Comparison of ENCODE assay signal across 31 cellular contexts in genomic region chr2:165208094-165208493, GRCh38. TPM values are rescaled to one million over a fixed set of nuclear protein-coding genes. Genes with fewer than 3 reads are reported as not detected.
"Had no signal": no experiment of that assay in that cellular context is flagged by ENCODE, and none has a peak within 500 bp of the region (broad histone marks: within the 10 kb centered on the region; RNA-seq: fewer than 3 reads in every experiment).

No MANE protein-coding gene starts in this region.

- DNase-seq: heart right ventricle; kidney glomerular epithelial cell; left cardiac atrium; midbrain; mucosa of descending colon; naive thymus-derived CD4-positive, alpha-beta T cell; nucleus accumbens; pancreas; posterior cingulate gyrus; retina; right cardiac atrium; stimulated activated CD4-positive, alpha-beta T cell treated with anti-CD3 and anti-CD28 coated beads, Interleukin-12 subunit alpha, Interleukin-12 subunit beta, amount 100 ng/mL, for 4 hours; stimulated activated CD4-positive, alpha-beta T cell treated with anti-CD3 and anti-CD28 coated beads, Interleukin-15, amount 100 ng/mL, for 24 hours; stimulated activated CD4-positive, alpha-beta T cell treated with anti-CD3 and anti-CD28 coated beads, Interleukin-2, amount 100 ng/mL, for 24 hours; stimulated activated CD4-positive, alpha-beta T cell treated with anti-CD3 and anti-CD28 coated beads, Interleukin-4, amount 100 ng/mL, for 1 hour; stimulated activated naive B cell treated with anti-CD40 and anti-IgM and Interleukin-4, amounts not matched to agents 10 μg/mL and 1 μg/mL and 100 μg/mL, for 72 hours; stimulated activated naive CD8-positive, alpha-beta T cell treated with anti-CD3 and anti-CD28 coated beads, Interleukin-15, Interleukin-2, amounts not matched to agents 100 U/mL and 50 U/mL, for 24 hours; stomach; testis; thyroid gland; transverse colon; uterus had no signal

- H3K27ac Mint-ChIP-seq: naive thymus-derived CD4-positive, alpha-beta T cell; nephron; stimulated activated naive B cell treated with anti-CD40 and anti-IgM and Interleukin-4, amounts not matched to agents 10 μg/mL and 1 μg/mL and 100 μg/mL, for 72 hours had no signal

- H3K4me1 ChIP-seq: heart right ventricle, pancreas, prostate gland, testis, thyroid gland, transverse colon, uterus had no signal

- H3K36me3 ChIP-seq: heart right ventricle, pancreas, prostate gland, stomach, thyroid gland, transverse colon, uterus had no signal

- H3K36me3 Mint-ChIP-seq: naive thymus-derived CD4-positive, alpha-beta T cell; stimulated activated naive B cell treated with anti-CD40 and anti-IgM and Interleukin-4, amounts not matched to agents 10 μg/mL and 1 μg/mL and 100 μg/mL, for 72 hours had no signal

- ATAC-seq: heart right ventricle; left cardiac atrium; left lobe of liver; mucosa of descending colon; naive thymus-derived CD4-positive, alpha-beta T cell; pancreas; right cardiac atrium; sciatic nerve; stimulated activated naive B cell treated with anti-CD40 and anti-IgM and Interleukin-4, amounts not matched to agents 10 μg/mL and 1 μg/mL and 100 μg/mL, for 72 hours; stimulated activated naive CD8-positive, alpha-beta T cell treated with anti-CD3 and anti-CD28 coated beads, Interleukin-15, Interleukin-2, amounts not matched to agents 100 U/mL and 50 U/mL, for 24 hours had no signal

- H3K27me3 ChIP-seq: heart right ventricle, hepatocyte, pancreas, stomach, testis, thyroid gland, transverse colon, uterus had no signal

- H3K4me3 ChIP-seq: heart right ventricle, hepatocyte, lung, mucosa of descending colon, pancreas, prostate gland, skin epidermis, stomach, testis, thyroid gland, transverse colon, uterus had no signal

- H3K27ac ChIP-seq: heart right ventricle, hepatocyte, pancreas, prostate gland, skin epidermis, stomach, testis, thyroid gland, transverse colon, uterus had no signal

- H3K4me3 Mint-ChIP-seq: naive thymus-derived CD4-positive, alpha-beta T cell; nephron; neural crest cell; stimulated activated naive B cell treated with anti-CD40 and anti-IgM and Interleukin-4, amounts not matched to agents 10 μg/mL and 1 μg/mL and 100 μg/mL, for 72 hours had no signal

- H3K9me3 Mint-ChIP-seq: nephron, neural crest cell had no signal

- H3K4me1 Mint-ChIP-seq: stimulated activated naive B cell treated with anti-CD40 and anti-IgM and Interleukin-4, amounts not matched to agents 10 μg/mL and 1 μg/mL and 100 μg/mL, for 72 hours had no signal

- H3K9me3 ChIP-seq: heart right ventricle, mucosa of descending colon, pancreas, prostate gland, stomach, testis, thyroid gland, transverse colon, uterus had no signal

RNA-seq across cellular contexts. Expression of gene SCN3A, which starts 4.2 kb away (rescaled TPM):
- total RNA-seq: left lobe of liver, myocyte had no signal

RNA-seq across cellular contexts. Expression of gene SCN2A, which starts 31.1 kb away (rescaled TPM):
- total RNA-seq: naive thymus-derived CD4-positive, alpha-beta T cell had no signal
